1 cellular context compared by ENCODE assay signal in genomic region chr5:159316519-159317383, GRCh38.
TF ChIP-seq lines count a peak whose summit lies in the region.

No MANE protein-coding gene starts in this region.

TF ChIP-seq in GM12878, 131 proteins besides CTCF, POLR2A, EP300 and RAD21 (continued from another document):
- no peak for TF ChIP-seq RCOR1 (conservative IDR thresholded peaks at IDR 0.05; ENCODE audit: low read depth, low read length)
- TF ChIP-seq GATAD2B (conservative IDR thresholded peaks at IDR 0.05; ENCODE audit: low read depth) = no peak
- TF ChIP-seq EGR1 (IDR thresholded peaks at IDR 0.05; ENCODE audit: borderline replicate concordance in 1 of 2, low read depth in 2 of 2, low read length in 2 of 2) = no peak
- TF ChIP-seq PML (IDR thresholded peaks at IDR 0.05; ENCODE audit: low read length) = no peak
- TF ChIP-seq EZH2 (IDR thresholded peaks at IDR 0.05; ENCODE audit: borderline replicate concordance, control insufficient read depth, low read depth, low read length) = no peak
- TF ChIP-seq ELK1 (IDR thresholded peaks at IDR 0.05; ENCODE audit: low read depth, low read length) = no peak
- no peak for TF ChIP-seq WRNIP1 (IDR thresholded peaks at IDR 0.05; ENCODE audit: borderline replicate concordance, low read depth, low read length)
- TF ChIP-seq MLLT1 (IDR thresholded peaks at IDR 0.05) = no peak
